ENCODE assay signal across 6 cellular contexts in the genomic region with DNA sequence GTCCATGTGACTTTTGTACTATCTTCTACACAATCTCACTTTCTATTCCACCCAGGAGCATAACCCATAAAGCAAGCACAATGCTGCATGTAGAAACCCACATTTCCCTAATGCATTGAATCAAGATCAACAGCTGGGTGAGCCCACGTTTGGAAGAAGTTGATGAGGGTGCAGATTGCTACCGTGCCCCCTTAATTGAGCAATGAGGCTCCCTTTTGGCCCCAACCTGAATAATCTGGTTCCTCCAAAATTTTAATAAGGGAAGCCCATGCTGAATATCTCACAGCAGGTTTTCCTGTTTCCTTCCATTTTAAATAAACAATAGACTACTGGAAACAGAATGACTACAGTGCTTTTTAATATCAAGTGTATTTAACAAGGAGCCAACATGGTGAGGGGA.
"Had no signal": no experiment of that assay in that cellular context is flagged by ENCODE, and none has a peak within 500 bp of the region (broad histone marks: within the 10 kb centered on the region; RNA-seq: fewer than 3 reads in every experiment).

No MANE protein-coding gene starts in this region.

- H3K4me2 ChIP-seq: KMS-11 had no signal

- H3K4me3 ChIP-seq: K562 had no signal

- DNase-seq: IMR-90, KBM-7, KG1 had no signal

- H3K27ac ChIP-seq: HL-60, KMS-11 had no signal

- H3K9ac ChIP-seq: KMS-11 had no signal
